27 cellular contexts compared by ENCODE assay signal in genomic region chr7:151891753-151892152, GRCh38.
"Had no signal": no experiment of that assay in that cellular context is flagged by ENCODE, and none has a peak within 500 bp of the region (broad histone marks: within the 10 kb centered on the region; RNA-seq: fewer than 3 reads in every experiment).

No MANE protein-coding gene starts in this region.

- H3K9me3 Mint-ChIP-seq: activated CD4-positive, alpha-beta T cell treated with anti-CD3 and anti-CD28 coated beads, Interleukin-2, amount 10 ng/mL, durations not matched to agents 7 days and 5 days; activated naive CD4-positive, alpha-beta T cell treated with anti-CD3 and anti-CD28 coated beads, Interleukin-2, amount 10 ng/mL, durations not matched to agents 7 days and 5 days; activated naive CD8-positive, alpha-beta T cell treated with anti-CD3 and anti-CD28 coated beads, Interleukin-2, amount 50 U/mL, for 24 hours; activated T-cell treated with anti-CD3 and anti-CD28 coated beads, Interleukin-2, amount 50 U/mL, for 24 hours; activated T-helper 2 cell treated with anti-CD3 and anti-CD28 coated beads, Interferon-gamma antibody, Interleukin-2, Interleukin-4, amounts not matched to agents 10 μg/mL and 5 μg/mL and 100 μg/mL, durations not matched to agents 14 hours and 24 hours and 36 hours; T-helper 1 cell treated with Interleukin-12 subunit alpha and Interleukin-12 subunit beta and Interleukin-4 antibody, amounts not matched to agents 30 μg/mL and 1 μg/mL, for 36 hours; T-helper 2 cell treated with Interferon-gamma antibody and Interleukin-4, amounts not matched to agents 5 μg/mL and 100 μg/mL, for 36 hours; WTC11 had no signal

- H3K27ac Mint-ChIP-seq: activated CD4-positive, alpha-beta T cell treated with anti-CD3 and anti-CD28 coated beads for 36 hours; activated CD4-positive, alpha-beta T cell treated with anti-CD3 and anti-CD28 coated beads, Interleukin-2, amount 10 ng/mL, durations not matched to agents 7 days and 5 days; activated CD8-positive, alpha-beta T cell treated with anti-CD3 and anti-CD28 coated beads, Interleukin-2, amount 10 ng/mL, durations not matched to agents 7 days and 5 days; activated naive CD4-positive, alpha-beta T cell treated with anti-CD3 and anti-CD28 coated beads, Interleukin-2, amount 10 ng/mL, durations not matched to agents 7 days and 5 days; activated naive CD8-positive, alpha-beta T cell; activated naive CD8-positive, alpha-beta T cell treated with anti-CD3 and anti-CD28 coated beads, Interleukin-2, amount 50 U/mL, for 24 hours; activated T-cell treated with anti-CD3 and anti-CD28 coated beads, Interleukin-2, amount 50 U/mL, for 24 hours; activated T-helper 2 cell treated with anti-CD3 and anti-CD28 coated beads, Interferon-gamma antibody, Interleukin-2, Interleukin-4, amounts not matched to agents 10 μg/mL and 5 μg/mL and 100 μg/mL, durations not matched to agents 14 hours and 24 hours and 36 hours; T-helper 1 cell treated with Interleukin-12 subunit alpha and Interleukin-12 subunit beta and Interleukin-4 antibody, amounts not matched to agents 30 μg/mL and 1 μg/mL, for 36 hours; T-helper 2 cell treated with Interferon-gamma antibody and Interleukin-4, amounts not matched to agents 5 μg/mL and 100 μg/mL, for 36 hours; WTC11 had no signal

- H3K4me2 ChIP-seq: KMS-11, SK-N-SH had no signal

- FAIRE-seq: TTC549 had no signal

- H3K9me3 ChIP-seq: SJSA1, SK-N-SH had no signal

- H3K36me3 ChIP-seq: SJSA1 had no signal

- H3K36me3 Mint-ChIP-seq: activated naive CD4-positive, alpha-beta T cell treated with anti-CD3 and anti-CD28 coated beads, Interleukin-2, amount 10 ng/mL, durations not matched to agents 7 days and 5 days; activated naive CD8-positive, alpha-beta T cell; brain; WTC11 had no signal

- H3K9me2 ChIP-seq: SK-N-SH had no signal

- H3K4me3 ChIP-seq: SJSA1 had no signal

- H3K27ac ChIP-seq: KMS-11, SJSA1 had no signal

- H3K4me1 Mint-ChIP-seq: activated CD4-positive, alpha-beta T cell treated with anti-CD3 and anti-CD28 coated beads for 36 hours; activated CD4-positive, alpha-beta T cell treated with anti-CD3 and anti-CD28 coated beads, Interleukin-2, amount 10 ng/mL, durations not matched to agents 7 days and 5 days; activated naive CD4-positive, alpha-beta T cell treated with anti-CD3 and anti-CD28 coated beads, Interleukin-2, amount 10 ng/mL, durations not matched to agents 7 days and 5 days; activated naive CD8-positive, alpha-beta T cell treated with anti-CD3 and anti-CD28 coated beads, Interleukin-2, amount 50 U/mL, for 24 hours had no signal

- H3K4me3 Mint-ChIP-seq: activated CD4-positive, alpha-beta T cell treated with anti-CD3 and anti-CD28 coated beads for 36 hours; activated CD4-positive, alpha-beta T cell treated with anti-CD3 and anti-CD28 coated beads, Interleukin-2, amount 10 ng/mL, durations not matched to agents 7 days and 5 days; activated CD8-positive, alpha-beta T cell treated with anti-CD3 and anti-CD28 coated beads, Interleukin-2, amount 10 ng/mL, durations not matched to agents 7 days and 5 days; activated naive CD4-positive, alpha-beta T cell treated with anti-CD3 and anti-CD28 coated beads, Interleukin-2, amount 10 ng/mL, durations not matched to agents 7 days and 5 days; activated naive CD8-positive, alpha-beta T cell; activated naive CD8-positive, alpha-beta T cell treated with anti-CD3 and anti-CD28 coated beads, Interleukin-2, amount 50 U/mL, for 24 hours; activated T-cell treated with anti-CD3 and anti-CD28 coated beads, Interleukin-2, amount 50 U/mL, for 24 hours; brain; T-helper 1 cell treated with Interleukin-12 subunit alpha and Interleukin-12 subunit beta and Interleukin-4 antibody, amounts not matched to agents 30 μg/mL and 1 μg/mL, for 36 hours; T-helper 2 cell treated with Interferon-gamma antibody and Interleukin-4, amounts not matched to agents 5 μg/mL and 100 μg/mL, for 36 hours; WTC11 had no signal

- DNase-seq: activated CD4-positive, alpha-beta T cell treated with anti-CD3 and anti-CD28 coated beads for 36 hours; activated CD4-positive, alpha-beta T cell treated with anti-CD3 and anti-CD28 coated beads, Interleukin-2, amount 10 ng/mL, durations not matched to agents 7 days and 5 days; activated CD4-positive, alpha-beta T cell treated with anti-CD3 and anti-CD28 coated beads, Interleukin-2, amount 50 U/mL, for 48 hours; activated CD8-positive, alpha-beta T cell treated with anti-CD3 and anti-CD28 coated beads, Interleukin-2, amount 10 ng/mL, durations not matched to agents 7 days and 5 days; activated naive CD4-positive, alpha-beta T cell treated with anti-CD3 and anti-CD28 coated beads, Interleukin-2, amount 10 ng/mL, durations not matched to agents 7 days and 5 days; activated naive CD8-positive, alpha-beta T cell treated with anti-CD3 and anti-CD28 coated beads, Interleukin-2, amount 50 U/mL, for 24 hours; MM.1S; MV-4-11; NCI-H1092; NCI-H1694 treated with DMSO at 0.1 percent for 48 hours; NCI-H2029; NCI-H345; NCI-H524 treated with DMSO at 0.1 percent for 48 hours; SHP77 treated with DMSO at 0.1 percent for 48 hours had no signal

- ATAC-seq: activated CD4-positive, alpha-beta T cell treated with anti-CD3 and anti-CD28 coated beads for 36 hours; activated CD4-positive, CD25-positive, alpha-beta regulatory T cell treated with anti-CD3 and anti-CD28 coated beads, Interleukin-2, amount 50 U/mL, for 24 hours; activated CD8-positive, alpha-beta T cell treated with anti-CD3 and anti-CD28 coated beads, Interleukin-2, amount 10 ng/mL, durations not matched to agents 7 days and 5 days; activated naive CD8-positive, alpha-beta T cell treated with anti-CD3 and anti-CD28 coated beads, Interleukin-2, amount 50 U/mL, for 24 hours; Panc1; WTC11 had no signal
